8 cellular contexts compared by ENCODE assay signal in genomic region chr6:27295301-27296079, GRCh38. TPM values are rescaled to one million over a fixed set of nuclear protein-coding genes. Genes with fewer than 3 reads are reported as not detected.
DNase-seq lines count a peak whose midpoint lies in the region; ATAC-seq and TF ChIP-seq lines count a peak whose summit lies in the region.

No MANE protein-coding gene starts in this region.

- no peaks in the 10 kb centered on the region for H3K27me3 Mint-ChIP-seq in Calu3 (ENCODE audit: unreplicated experiment)
- H3K27me3 Mint-ChIP-seq in activated T-helper 1 cell treated with anti-CD3 and anti-CD28 coated beads, Interleukin-12 subunit alpha, Interleukin-12 subunit beta, Interleukin-2, Interleukin-4 antibody, amounts not matched to agents 30 ng/mL and 10 ng/mL and 1 ng/mL, durations not matched to agents 14 hours and 24 hours and 36 hours (ENCODE audit: insufficient read depth), result peaks cover 54% of the 10 kb centered on the region

- H3K4me3 ChIP-seq in ascending aorta, result no peak overlapping the region

- no TSS peak for BruUV-seq in Calu3 (replicated peaks; lab: Mats Ljungman, UMichigan)

- H3K9me3 ChIP-seq in ascending aorta, result no peaks in the 10 kb centered on the region

- no peaks in the 10 kb centered on the region for H3K27me3 ChIP-seq in ascending aorta

- H3K36me3 ChIP-seq in ascending aorta, result no peaks in the 10 kb centered on the region

- no peak overlapping the region for H3K27ac ChIP-seq in ascending aorta

- peak overlapping the region; percentile 89 for H3K4me3 Mint-ChIP-seq in Calu3 (ENCODE audit: low read depth, unreplicated experiment)
- H3K4me3 Mint-ChIP-seq in activated T-helper 1 cell treated with anti-CD3 and anti-CD28 coated beads, Interleukin-12 subunit alpha, Interleukin-12 subunit beta, Interleukin-2, Interleukin-4 antibody, amounts not matched to agents 30 ng/mL and 10 ng/mL and 1 ng/mL, durations not matched to agents 14 hours and 24 hours and 36 hours, result no peak overlapping the region

- peaks cover 29% of the 10 kb centered on the region for H3K4me1 Mint-ChIP-seq in Calu3 (ENCODE audit: low read depth, unreplicated experiment)
- no peaks in the 10 kb centered on the region for H3K4me1 Mint-ChIP-seq in activated T-helper 1 cell treated with anti-CD3 and anti-CD28 coated beads, Interleukin-12 subunit alpha, Interleukin-12 subunit beta, Interleukin-2, Interleukin-4 antibody, amounts not matched to agents 30 ng/mL and 10 ng/mL and 1 ng/mL, durations not matched to agents 14 hours and 24 hours and 36 hours (ENCODE audit: low read depth)

- H3K9me3 Mint-ChIP-seq in Calu3 (ENCODE audit: low read depth, unreplicated experiment), result peaks cover 3% of the 10 kb centered on the region
- H3K9me3 Mint-ChIP-seq in activated T-helper 1 cell treated with anti-CD3 and anti-CD28 coated beads, Interleukin-12 subunit alpha, Interleukin-12 subunit beta, Interleukin-2, Interleukin-4 antibody, amounts not matched to agents 30 ng/mL and 10 ng/mL and 1 ng/mL, durations not matched to agents 14 hours and 24 hours and 36 hours, result peaks cover 32% of the 10 kb centered on the region

- CTCF ChIA-PET in Calu3 (lab: Charles Lee), result interaction anchor here (0.5 to 2.4 kb wide), 14 partner anchors 11 to 501 kb away, joined by 3 to 10 read pairs (median 3); partner anchors contain the start of genes POM121L2 and ZNF184

- ATAC-seq in HG02610 (IDR thresholded peaks at IDR 0.05; ENCODE audit: unreplicated experiment), result no peak

- H3K4me1 ChIP-seq in ascending aorta, result no peaks in the 10 kb centered on the region

- DNase-seq in Calu3, result peak; percentile 69
- peak; percentile 13 for DNase-seq in KG1 (lab: John Stamatoyannopoulos, UW)
- DNase-seq in activated T-helper 1 cell treated with anti-CD3 and anti-CD28 coated beads, Interleukin-12 subunit alpha, Interleukin-12 subunit beta, Interleukin-2, Interleukin-4 antibody, amounts not matched to agents 30 ng/mL and 10 ng/mL and 1 ng/mL, durations not matched to agents 14 hours and 24 hours and 36 hours (ENCODE audit: low spot score), result no peak
- DNase-seq in kidney tubule cell (ENCODE audit: low spot score), result peak; percentile 88
- no peak for DNase-seq in UCSD-AML1 (lab: John Stamatoyannopoulos, UW; ENCODE audit: unreplicated experiment)
- DNase-seq in NCI-H2107 (lab: John Stamatoyannopoulos, UW), result no peak
- no peak for DNase-seq in ascending aorta (ENCODE audit: low spot score in 2 of 2)

- intact Hi-C loops in Calu3 (cut with micrococcal nuclease; ENCODE audit: unreplicated experiment), result loop anchor here (5.0 to 10.0 kb wide), 5 partner anchors 58 to 389 kb away; no protein-coding TSS in a partner anchor
- intact Hi-C loops in activated T-helper 1 cell treated with anti-CD3 and anti-CD28 coated beads, Interleukin-12 subunit alpha, Interleukin-12 subunit beta, Interleukin-2, Interleukin-4 antibody, amounts not matched to agents 30 ng/mL and 10 ng/mL and 1 ng/mL, durations not matched to agents 14 hours and 24 hours and 36 hours (cut with micrococcal nuclease), result loop anchor here (5.0 kb wide), 6 partner anchors 262 to 1517 kb away; no protein-coding TSS in a partner anchor
- intact Hi-C loops in ascending aorta (cut with DNase I), result no loop called here

- H3K27ac Mint-ChIP-seq in Calu3 (ENCODE audit: unreplicated experiment), result peak overlapping the region; percentile 76
- H3K27ac Mint-ChIP-seq in activated T-helper 1 cell treated with anti-CD3 and anti-CD28 coated beads, Interleukin-12 subunit alpha, Interleukin-12 subunit beta, Interleukin-2, Interleukin-4 antibody, amounts not matched to agents 30 ng/mL and 10 ng/mL and 1 ng/mL, durations not matched to agents 14 hours and 24 hours and 36 hours, result peak overlapping the region; percentile 32

- TF ChIP-seq CTCF in Calu3 (IDR thresholded peaks at IDR 0.05; ENCODE audit: unreplicated experiment) (no peak), ascending aorta (IDR thresholded peaks at IDR 0.05) (no peak)

- H3K36me3 Mint-ChIP-seq in Calu3 (ENCODE audit: insufficient read depth, unreplicated experiment), result peaks cover 40% of the 10 kb centered on the region
- H3K36me3 Mint-ChIP-seq in activated T-helper 1 cell treated with anti-CD3 and anti-CD28 coated beads, Interleukin-12 subunit alpha, Interleukin-12 subunit beta, Interleukin-2, Interleukin-4 antibody, amounts not matched to agents 30 ng/mL and 10 ng/mL and 1 ng/mL, durations not matched to agents 14 hours and 24 hours and 36 hours (ENCODE audit: low read depth), result no peaks in the 10 kb centered on the region

RNA-seq across cellular contexts. Expression of gene POM121L2, which starts 16.6 kb away (rescaled TPM):
- total RNA-seq in Calu3 (2022) (not detected in 2 replicates), ascending aorta (not detected)
- total RNA-seq in activated T-helper 1 cell treated with anti-CD3 and anti-CD28 coated beads, Interleukin-12 subunit alpha, Interleukin-12 subunit beta, Interleukin-2, Interleukin-4 antibody, amounts not matched to agents 30 ng/mL and 10 ng/mL and 1 ng/mL, durations not matched to agents 14 hours and 24 hours and 36 hours, result not detected in 2 replicates

RNA-seq across cellular contexts. Expression of gene PRSS16, which starts 48.0 kb away (rescaled TPM):
- 29.4 and 31.3 TPM in 2 replicates for total RNA-seq in Calu3 (2022)
- total RNA-seq in activated T-helper 1 cell treated with anti-CD3 and anti-CD28 coated beads, Interleukin-12 subunit alpha, Interleukin-12 subunit beta, Interleukin-2, Interleukin-4 antibody, amounts not matched to agents 30 ng/mL and 10 ng/mL and 1 ng/mL, durations not matched to agents 14 hours and 24 hours and 36 hours, result 0.13 and 0.98 TPM in 2 replicates
- not detected for total RNA-seq in ascending aorta

Comparison
In these comparisons a context has a peak if more than half of its experiments do, and no peak if none do; other contexts are left out.
1. DNase-seq: peak in Calu3 (single experiment), KG1 (single experiment) and kidney tubule cell (single experiment); none in activated T-helper 1 cell treated with anti-CD3 and anti-CD28 coated beads, Interleukin-12 subunit alpha, Interleukin-12 subunit beta, Interleukin-2, Interleukin-4 antibody, amounts not matched to agents 30 ng/mL and 10 ng/mL and 1 ng/mL, durations not matched to agents 14 hours and 24 hours and 36 hours (single experiment), UCSD-AML1 (single experiment), NCI-H2107 (single experiment) and ascending aorta (0 of 2).
2. RNA of gene PRSS16, which starts 48.0 kb away (total RNA-seq): 29.4 to 31.3 TPM in Calu3; 0.13 to 0.98 TPM in activated T-helper 1 cell treated with anti-CD3 and anti-CD28 coated beads, Interleukin-12 subunit alpha, Interleukin-12 subunit beta, Interleukin-2, Interleukin-4 antibody, amounts not matched to agents 30 ng/mL and 10 ng/mL and 1 ng/mL, durations not matched to agents 14 hours and 24 hours and 36 hours and not detected in ascending aorta (single experiment); every median in the first group is over 10 times any median in the second.